ENCODE assay signal across 23 cellular contexts in genomic region chr14:97687944-97688625, GRCh38.
"Had no signal": no experiment of that assay in that cellular context is flagged by ENCODE, and none has a peak within 500 bp of the region (broad histone marks: within the 10 kb centered on the region; RNA-seq: fewer than 3 reads in every experiment).

No MANE protein-coding gene starts in this region.

- H3K36me3 ChIP-seq: adrenal gland had no signal

- DNase-seq: activated CD4-positive, alpha-beta T cell treated with anti-CD3 and anti-CD28 coated beads, Interleukin-2, amount 50 U/mL, for 1 hour; activated CD4-positive, CD25-positive, alpha-beta regulatory T cell treated with anti-CD3 and anti-CD28 coated beads, Interleukin-2, amount 50 U/mL, for 72 hours; activated CD8-positive, alpha-beta memory T cell treated with anti-CD3 and anti-CD28 coated beads for 24 hours; activated CD8-positive, alpha-beta memory T cell treated with anti-CD3 and anti-CD28 coated beads, Interleukin-2, amount 50 U/mL, for 48 hours; activated effector memory CD4-positive, alpha-beta T cell treated with Interleukin-2 at 50 U/mL for 16 hours; activated T-cell treated with anti-CD3 and anti-CD28 coated beads, Interleukin-2, amount 50 U/mL, for 48 hours; adrenal gland; effector CD4-positive, alpha-beta T cell; foreskin keratinocyte; left cardiac atrium; midbrain; nucleus accumbens; stimulated activated CD4-positive, alpha-beta T cell treated with anti-CD3 and anti-CD28 coated beads, Interleukin-12 subunit alpha, Interleukin-12 subunit beta, amount 100 ng/mL, for 4 hours; stimulated activated CD4-positive, alpha-beta T cell treated with anti-CD3 and anti-CD28 coated beads, Interleukin-2, amount 100 ng/mL, for 24 hours; stimulated activated naive CD8-positive, alpha-beta T cell treated with anti-CD3 and anti-CD28 coated beads, Interleukin-15, Interleukin-2, amounts not matched to agents 100 U/mL and 50 U/mL, for 24 hours; T1000; testis had no signal

- H3K27ac Mint-ChIP-seq: activated naive CD4-positive, alpha-beta T cell treated with anti-CD3 and anti-CD28 coated beads, Interleukin-2, amount 50 U/mL, for 24 hours; nephron; type B pancreatic cell had no signal

- H3K9me3 ChIP-seq: adrenal gland, testis had no signal

- H3K4me3 ChIP-seq: adrenal gland, hepatocyte, lung, testis had no signal

- H3K36me3 Mint-ChIP-seq: activated naive CD4-positive, alpha-beta T cell treated with anti-CD3 and anti-CD28 coated beads, Interleukin-2, amount 50 U/mL, for 24 hours; type B pancreatic cell had no signal

- H3K27ac ChIP-seq: adrenal gland, foreskin keratinocyte, hepatocyte, testis had no signal

- ATAC-seq: esophagus mucosa; foreskin keratinocyte; left cardiac atrium; stimulated activated naive CD8-positive, alpha-beta T cell treated with anti-CD3 and anti-CD28 coated beads, Interleukin-15, Interleukin-2, amounts not matched to agents 100 U/mL and 50 U/mL, for 24 hours had no signal

- H3K27me3 Mint-ChIP-seq: activated naive CD4-positive, alpha-beta T cell treated with anti-CD3 and anti-CD28 coated beads, Interleukin-2, amount 50 U/mL, for 24 hours; type B pancreatic cell had no signal

- H3K4me2 ChIP-seq: hepatocyte had no signal

- H3K27me3 ChIP-seq: adrenal gland, foreskin keratinocyte, hepatocyte, testis had no signal

- H3K79me2 ChIP-seq: hepatocyte had no signal

- H2AFZ ChIP-seq: hepatocyte had no signal

- H3K9me3 Mint-ChIP-seq: activated naive CD4-positive, alpha-beta T cell treated with anti-CD3 and anti-CD28 coated beads, Interleukin-2, amount 50 U/mL, for 24 hours; nephron; type B pancreatic cell had no signal

- H3K4me1 Mint-ChIP-seq: nephron had no signal

- H3K4me3 Mint-ChIP-seq: activated naive CD4-positive, alpha-beta T cell treated with anti-CD3 and anti-CD28 coated beads, Interleukin-2, amount 50 U/mL, for 24 hours; nephron; type B pancreatic cell had no signal

- H3K4me1 ChIP-seq: adrenal gland, foreskin keratinocyte, testis had no signal
